In the genomic region with DNA sequence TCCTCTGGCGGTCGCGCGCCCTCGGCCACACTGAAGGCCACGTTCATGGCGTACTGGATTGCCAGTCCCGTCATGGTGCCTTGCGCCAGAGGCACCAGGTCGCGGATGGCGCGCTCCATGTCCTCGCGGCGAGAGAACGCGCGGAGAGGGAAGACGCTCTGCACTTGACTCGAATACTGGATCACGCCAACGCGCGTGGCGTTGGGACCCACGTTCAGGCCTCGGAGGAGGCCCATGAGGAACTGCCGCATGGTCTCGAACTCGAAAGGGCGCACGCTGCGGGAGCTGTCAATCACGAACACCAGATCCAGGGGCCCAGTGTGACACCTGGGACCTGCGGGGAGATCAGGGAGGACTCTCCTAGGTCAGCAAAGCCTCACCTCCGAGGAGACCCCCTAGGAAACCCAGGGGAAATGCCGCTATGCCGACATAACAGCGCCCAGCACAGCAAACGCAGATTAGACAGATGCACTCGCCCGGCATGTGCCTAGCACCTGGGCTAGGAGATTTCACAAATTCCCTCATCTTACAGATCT, we compare ENCODE assay signal across 1 cellular context.
TF ChIP-seq lines count a peak whose summit lies in the region.

No MANE protein-coding gene starts in this region.

TF ChIP-seq in IMR-90, 13 proteins besides CTCF, POLR2A, EP300 and RAD21:
- no peak for TF ChIP-seq RFX5 (IDR thresholded peaks at IDR 0.05; ENCODE audit: low read depth, low read length)
- TF ChIP-seq, protein P1, sequence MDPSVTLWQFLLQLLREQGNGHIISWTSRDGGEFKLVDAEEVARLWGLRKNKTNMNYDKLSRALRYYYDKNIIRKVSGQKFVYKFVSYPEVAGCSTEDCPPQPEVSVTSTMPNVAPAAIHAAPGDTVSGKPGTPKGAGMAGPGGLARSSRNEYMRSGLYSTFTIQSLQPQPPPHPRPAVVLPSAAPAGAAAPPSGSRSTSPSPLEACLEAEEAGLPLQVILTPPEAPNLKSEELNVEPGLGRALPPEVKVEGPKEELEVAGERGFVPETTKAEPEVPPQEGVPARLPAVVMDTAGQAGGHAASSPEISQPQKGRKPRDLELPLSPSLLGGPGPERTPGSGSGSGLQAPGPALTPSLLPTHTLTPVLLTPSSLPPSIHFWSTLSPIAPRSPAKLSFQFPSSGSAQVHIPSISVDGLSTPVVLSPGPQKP (IDR thresholded peaks at IDR 0.05; ENCODE audit: borderline replicate concordance, low read depth, low read length), result no peak
- TF ChIP-seq SMC3 (IDR thresholded peaks at IDR 0.05; ENCODE audit: low read depth, low read length), result no peak
- TF ChIP-seq MAFK (IDR thresholded peaks at IDR 0.05; ENCODE audit: low read depth, low read length), result no peak
- no peak for TF ChIP-seq MXI1 (IDR thresholded peaks at IDR 0.05; ENCODE audit: borderline replicate concordance, low read depth, low read length)
- no peak for TF ChIP-seq CHD1 (IDR thresholded peaks at IDR 0.05; ENCODE audit: low read depth, low read length)
